6 cellular contexts compared by ENCODE assay signal in genomic region chr3:185306300-185306699, GRCh38. TPM values are rescaled to one million over a fixed set of nuclear protein-coding genes. Genes with fewer than 3 reads are reported as not detected.
DNase-seq lines count a peak whose midpoint lies in the region; ATAC-seq, FAIRE-seq and TF ChIP-seq lines count a peak whose summit lies in the region.
"Not testable (repeated sequence)": the region's sequence is repeated elsewhere in the genome, so short reads cannot be mapped to it uniquely, and the experiment has no call there.

No MANE protein-coding gene starts in this region.

- intact Hi-C loops in GM12878 (cut with micrococcal nuclease; ENCODE audit: unreplicated experiment) = not testable (repeated sequence)

- SMC1A ChIA-PET in GM12878 (lab: Charles Lee; ENCODE audit: uncharacterized antibody, unreplicated experiment) = interaction anchor here (1.2 to 5.9 kb wide), 7 partner anchors 10 to 130 kb away, joined by 3 to 35 read pairs (median 6); no protein-coding TSS in a partner anchor

- H2AFZ ChIP-seq in MM.1S (ENCODE audit: low read length); GM12878 (ENCODE audit: control insufficient read depth, low read depth, low read length): not testable (repeated sequence)

- H3K4me3 ChIP-seq in MM.1S (ENCODE audit: low read length); GM12878: not testable (repeated sequence)

- POLR2A ChIA-PET in GM12878 (lab: Charles Lee) = not testable (repeated sequence)

- TF ChIP-seq EP300 in GM12878 (IDR thresholded peaks at IDR 0.05; ENCODE audit: borderline replicate concordance in 1 of 2, control insufficient read depth in 1 of 2, low read depth in 2 of 2, low read length in 2 of 2) = not testable (repeated sequence)

- not testable (repeated sequence) for H3K9me3 ChIP-seq in MM.1S (replicated peaks; ENCODE audit: insufficient read depth, low read length)
- H3K9me3 ChIP-seq in GM12878 (replicated peaks; ENCODE audit: control insufficient read depth, insufficient read depth, low read length) = peaks cover 12% of the 10 kb centered on the region

- not testable (repeated sequence) for H3K36me3 ChIP-seq in MM.1S (replicated peaks; ENCODE audit: insufficient read depth, low read length); GM12878 (ENCODE audit: control insufficient read depth in 2 of 2, insufficient read depth in 2 of 2, low read length in 1 of 2)

- H3K4me2 ChIP-seq in MM.1S (ENCODE audit: low read depth, low read length) = 0 out of 2 replicates have a peak overlapping the region, but pooled peaks have one; percentile 1
- 0 out of 2 replicates have a peak overlapping the region, but pooled peaks have one; percentile 11 for H3K4me2 ChIP-seq in GM12878 (ENCODE audit: control insufficient read depth, insufficient read depth)

- not testable (repeated sequence) for H3K79me2 ChIP-seq in MM.1S (ENCODE audit: low read length); GM12878 (ENCODE audit: control insufficient read depth, insufficient read depth, low read length)

- not testable (repeated sequence) for H3K27me3 Mint-ChIP-seq in stimulated activated naive B cell treated with anti-CD40 and anti-IgM and Interleukin-4, amounts not matched to agents 10 μg/mL and 1 μg/mL and 100 μg/mL, for 72 hours

- FAIRE-seq in GM12891 (lab: Jason Lieb, UNC) = peak; percentile 33
- FAIRE-seq in GM18507 (lab: Jason Lieb, UNC) = peak; percentile 68
- peak; percentile 45 for FAIRE-seq in H54 (lab: Jason Lieb, UNC)
- not testable (repeated sequence) for FAIRE-seq in GM12878 (lab: Jason Lieb, UNC)

- DNase-seq in GM12891 (ENCODE audit: insufficient read length, low spot score); GM18507 (ENCODE audit: extremely low spot score, insufficient read length, low read depth); H54 (ENCODE audit: insufficient read length, low spot score); MM.1S; GM12878 (ENCODE audit: low read depth, low spot score); stimulated activated naive B cell treated with anti-CD40 and anti-IgM and Interleukin-4, amounts not matched to agents 10 μg/mL and 1 μg/mL and 100 μg/mL, for 72 hours: not testable (repeated sequence)

- H3K27ac Mint-ChIP-seq in stimulated activated naive B cell treated with anti-CD40 and anti-IgM and Interleukin-4, amounts not matched to agents 10 μg/mL and 1 μg/mL and 100 μg/mL, for 72 hours = peak overlapping the region; percentile 5

- peaks cover 15 to 18% of the 10 kb centered on the region in 2 donors for H3K9me3 Mint-ChIP-seq in stimulated activated naive B cell treated with anti-CD40 and anti-IgM and Interleukin-4, amounts not matched to agents 10 μg/mL and 1 μg/mL and 100 μg/mL, for 72 hours

- TF ChIP-seq POLR2A in GM12891 (IDR thresholded peaks at IDR 0.05; ENCODE audit: low read depth, low read length); H54 (IDR thresholded peaks at IDR 0.05; ENCODE audit: low read depth, low read length); GM12878 (IDR thresholded peaks at IDR 0.05; ENCODE audit: low read depth, low read length): not testable (repeated sequence)

- not testable (repeated sequence) for H3F3A ChIP-seq in MM.1S (ENCODE audit: insufficient read depth, low read length)

- peaks cover 5 to 18% of the 10 kb centered on the region in 2 donors for H3K4me1 Mint-ChIP-seq in stimulated activated naive B cell treated with anti-CD40 and anti-IgM and Interleukin-4, amounts not matched to agents 10 μg/mL and 1 μg/mL and 100 μg/mL, for 72 hours

- peaks cover 43 to 59% of the 10 kb centered on the region in 2 donors for H3K36me3 Mint-ChIP-seq in stimulated activated naive B cell treated with anti-CD40 and anti-IgM and Interleukin-4, amounts not matched to agents 10 μg/mL and 1 μg/mL and 100 μg/mL, for 72 hours

- not testable (repeated sequence) for BruUV-seq in GM12878 (replicated peaks; lab: Mats Ljungman, UMichigan)

- TF ChIP-seq CTCF in MM.1S (IDR thresholded peaks at IDR 0.05; ENCODE audit: low read length); GM12878 (IDR thresholded peaks at IDR 0.05 in 2 of 3, conservative IDR thresholded peaks at IDR 0.05 in 1 of 3; ENCODE audit: control insufficient read depth in 2 of 3, extremely low read depth in 1 of 3, insufficient read depth in 1 of 3, low read depth in 3 of 3, low read length in 3 of 3): not testable (repeated sequence)

- not testable (repeated sequence) for H3K4me3 Mint-ChIP-seq in stimulated activated naive B cell treated with anti-CD40 and anti-IgM and Interleukin-4, amounts not matched to agents 10 μg/mL and 1 μg/mL and 100 μg/mL, for 72 hours

- RAD21 ChIA-PET in GM12878 (lab: Charles Lee; ENCODE audit: unreplicated experiment) = interaction anchor here (0.9 to 3.3 kb wide), 3 partner anchors 8 to 241 kb away, joined by 3 to 13 read pairs (median 11); no protein-coding TSS in a partner anchor

- not testable (repeated sequence) for H3K9me2 ChIP-seq in MM.1S (replicated peaks; ENCODE audit: insufficient read depth, low read length)

- in situ Hi-C loops in GM12878 (cut with MboI) = not testable (repeated sequence)

- not testable (repeated sequence) for H3K9ac ChIP-seq in MM.1S (ENCODE audit: low read length); GM12878 (ENCODE audit: control insufficient read depth, insufficient read depth, low read length)

- H3K27ac ChIP-seq in MM.1S (ENCODE audit: low read length); GM12878 (ENCODE audit: control insufficient read depth, insufficient read depth): not testable (repeated sequence)

- ATAC-seq in GM12878 = peak; percentile 74
- not testable (repeated sequence) for ATAC-seq in stimulated activated naive B cell treated with anti-CD40 and anti-IgM and Interleukin-4, amounts not matched to agents 10 μg/mL and 1 μg/mL and 100 μg/mL, for 72 hours (replicated peaks)

- H3K27me3 ChIP-seq in MM.1S (replicated peaks; ENCODE audit: insufficient read depth, low read length); GM12878 (replicated peaks in 1 of 2; ENCODE audit: control insufficient read depth in 2 of 2, insufficient read depth in 2 of 2, low read length in 1 of 2): not testable (repeated sequence)

- not testable (repeated sequence) for TF ChIP-seq RAD21 in GM12878 (IDR thresholded peaks at IDR 0.05; ENCODE audit: insufficient read depth, low read depth, low read length)

- not testable (repeated sequence) for H3K4me1 ChIP-seq in MM.1S (ENCODE audit: low read length); GM12878 (ENCODE audit: control insufficient read depth, insufficient read depth, low read length)

- H4K20me1 ChIP-seq in MM.1S (ENCODE audit: insufficient read depth, low read length); GM12878 (ENCODE audit: control insufficient read depth, insufficient read depth): not testable (repeated sequence)

- CTCF ChIA-PET in GM12878 (lab: Yijun Ruan, JAX) = interaction anchor here (0.9 to 5.3 kb wide), 6 partner anchors 18 to 129 kb away, joined by 4 to 90 read pairs (median 28); no protein-coding TSS in a partner anchor

TF ChIP-seq in GM12878, 131 proteins besides CTCF, POLR2A, EP300 and RAD21 (continues in another document):
- TF ChIP-seq MTA2 (IDR thresholded peaks at IDR 0.05; ENCODE audit: low read depth) = peak; percentile 47; the same call in 1 of the 2 replicates
- TF ChIP-seq POU2F2 (IDR thresholded peaks at IDR 0.05; ENCODE audit: borderline replicate concordance, low read depth, low read length) = peak; percentile 62; the same call in 1 of the 3 replicates
- TF ChIP-seq CBX5 (IDR thresholded peaks at IDR 0.05; ENCODE audit: low read depth) = 0 out of 2 replicates have a peak, but pooled peaks have one; percentile 13

RNA-seq across cellular contexts. Expression of gene EHHADH, which starts 52.5 kb away (rescaled TPM):
- 2.6 TPM for polyA plus RNA-seq in GM12891 (2012; ENCODE audit: low read depth, missing spikeins)
- 2.8 and 5.0 TPM in 2 replicates for total RNA-seq in GM12878 (2013; cell fraction: nucleolus; rRNA removed)
- total RNA-seq in GM12878 (2014; rRNA removed) (4.9 and 5.1 TPM in 2 replicates), GM12878 (2014; rRNA removed; fragmentation: Illumina TruSeq; extraction: Trizol) (4.9 and 5.4 TPM in 2 replicates), GM12878 (2021) (6.8 and 7.7 TPM in 2 replicates)
- 2.0 TPM for polyA plus RNA-seq in GM12878 (2011; ENCODE audit: low read depth)
- polyA plus RNA-seq in GM12878 (2011; rRNA removed) (0.96 and 1.5 TPM in 2 replicates), GM12878 (2014; fragmentation: Illumina TruSeq; extraction: Trizol) (5.5 and 6.3 TPM in 2 replicates), GM12878 (2014; fragmentation: Nextera tagmentation; extraction: Ambion mirVana) (1 to 10 TPM; 3.6 to 5.1 TPM), GM12878 (2014; rRNA removed) (3.6 and 4.2 TPM in 2 replicates), GM12878 (2016; fragmentation: Nextera tagmentation; extraction: Ambion mirVana) (1 to 10 TPM; 6.6 to 8.4 TPM)
- polyA plus RNA-seq in GM12878 (2011; cell fraction: cytosol; rRNA removed) = 0.51 and 0.52 TPM in 2 replicates
- 0.19 and 0.57 TPM in 2 replicates for polyA plus RNA-seq in GM12878 (2011; cell fraction: nucleus; rRNA removed)
- 2.5 and 3.2 TPM in 2 replicates for polyA plus RNA-seq in GM12878 (2012)
- polyA minus RNA-seq in GM12878 (2011; rRNA and poly(A)+ RNA removed) = 0.80 and 1.6 TPM in 2 replicates
- polyA minus RNA-seq in GM12878 (2011; cell fraction: cytosol; rRNA and poly(A)+ RNA removed) = 1.4 TPM in 1 of 2 replicates, not detected in the other
- polyA minus RNA-seq in GM12878 (2011; cell fraction: nucleus; rRNA and poly(A)+ RNA removed) = 0.19 TPM in 1 of 2 replicates, not detected in the other

RNA-seq across cellular contexts. Expression of gene MAP3K13, which starts 56.6 kb away (rescaled TPM):
- polyA plus RNA-seq in GM12891 (2012; ENCODE audit: low read depth, missing spikeins) = 11.1 TPM
- total RNA-seq in GM12878 (2013; cell fraction: nucleolus; rRNA removed) = 35.5 and 39.2 TPM in 2 replicates
- 14.9 and 15.8 TPM in 2 replicates for total RNA-seq in GM12878 (2014; rRNA removed)
- total RNA-seq in GM12878 (2014; rRNA removed; fragmentation: Illumina TruSeq; extraction: Trizol) = 17.7 and 18.3 TPM in 2 replicates
- 10.5 and 17.8 TPM in 2 replicates for total RNA-seq in GM12878 (2021)
- polyA plus RNA-seq in GM12878 (2011; ENCODE audit: low read depth) = 13.0 TPM
- polyA plus RNA-seq in GM12878 (2011; rRNA removed) = 27.0 and 33.2 TPM in 2 replicates
- 10.4 and 10.7 TPM in 2 replicates for polyA plus RNA-seq in GM12878 (2011; cell fraction: cytosol; rRNA removed)
- polyA plus RNA-seq in GM12878 (2011; cell fraction: nucleus; rRNA removed) = 4.3 TPM in 2 replicates
- polyA plus RNA-seq in GM12878 (2012) = 15.9 and 20.6 TPM in 2 replicates
- 26.7 and 30.1 TPM in 2 replicates for polyA plus RNA-seq in GM12878 (2014; fragmentation: Illumina TruSeq; extraction: Trizol)
- polyA plus RNA-seq in GM12878 (2014; fragmentation: Nextera tagmentation; extraction: Ambion mirVana) = 10 to 100 TPM; 46.6 to 70.8 TPM
- polyA plus RNA-seq in GM12878 (2014; rRNA removed) = 11.6 and 13.9 TPM in 2 replicates
- polyA plus RNA-seq in GM12878 (2016; fragmentation: Nextera tagmentation; extraction: Ambion mirVana) = 10 to 100 TPM; 51.3 to 57.3 TPM
- 14.3 and 34.6 TPM in 2 replicates for polyA minus RNA-seq in GM12878 (2011; rRNA and poly(A)+ RNA removed)
- 4.9 and 10.7 TPM in 2 replicates for polyA minus RNA-seq in GM12878 (2011; cell fraction: cytosol; rRNA and poly(A)+ RNA removed)
- 4.6 and 9.8 TPM in 2 replicates for polyA minus RNA-seq in GM12878 (2011; cell fraction: nucleus; rRNA and poly(A)+ RNA removed)
